ENCODE assay signal across 1 cellular context in the genomic region with DNA sequence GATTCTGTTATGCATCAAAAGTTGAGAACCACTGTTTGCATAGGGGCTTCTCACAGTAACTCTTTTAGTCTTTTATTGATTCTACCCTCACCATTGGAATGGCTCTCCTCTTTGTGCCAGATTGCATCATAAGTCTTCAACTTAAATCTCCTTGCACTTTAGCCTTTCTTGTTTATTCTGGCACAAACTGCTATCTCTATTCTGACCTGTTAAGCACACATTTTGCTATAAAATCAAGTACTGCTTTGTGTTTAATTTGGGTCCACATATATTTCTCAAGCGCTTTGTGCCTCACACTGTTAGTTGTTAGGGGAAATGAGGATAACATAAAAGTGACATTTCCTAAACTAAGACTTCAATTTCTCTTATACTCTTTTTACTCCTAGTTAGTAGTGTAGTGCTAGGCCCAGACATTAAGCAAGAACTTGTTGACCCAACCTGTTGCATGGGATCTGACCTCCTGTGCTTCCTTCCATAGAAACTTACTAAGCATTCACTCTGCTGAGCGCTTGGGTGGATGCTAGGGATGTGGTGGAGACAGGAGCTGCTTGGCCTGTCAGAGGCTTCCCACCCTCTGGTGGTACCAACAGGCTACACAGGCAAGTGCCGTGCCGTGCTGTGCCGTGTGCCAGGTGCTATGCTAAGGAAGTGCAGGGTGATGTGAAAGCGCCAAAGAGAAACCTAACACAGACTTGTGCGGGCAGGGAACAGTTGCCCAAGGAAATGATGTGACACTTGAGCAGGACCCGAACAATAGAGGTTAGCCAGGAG.
TF ChIP-seq lines count a peak whose summit lies in the region.

No MANE protein-coding gene starts in this region.

TF ChIP-seq in HepG2, 621 proteins besides CTCF, POLR2A, EP300 and RAD21 (continued from another document and continues in another):
- TF ChIP-seq, protein P1, sequence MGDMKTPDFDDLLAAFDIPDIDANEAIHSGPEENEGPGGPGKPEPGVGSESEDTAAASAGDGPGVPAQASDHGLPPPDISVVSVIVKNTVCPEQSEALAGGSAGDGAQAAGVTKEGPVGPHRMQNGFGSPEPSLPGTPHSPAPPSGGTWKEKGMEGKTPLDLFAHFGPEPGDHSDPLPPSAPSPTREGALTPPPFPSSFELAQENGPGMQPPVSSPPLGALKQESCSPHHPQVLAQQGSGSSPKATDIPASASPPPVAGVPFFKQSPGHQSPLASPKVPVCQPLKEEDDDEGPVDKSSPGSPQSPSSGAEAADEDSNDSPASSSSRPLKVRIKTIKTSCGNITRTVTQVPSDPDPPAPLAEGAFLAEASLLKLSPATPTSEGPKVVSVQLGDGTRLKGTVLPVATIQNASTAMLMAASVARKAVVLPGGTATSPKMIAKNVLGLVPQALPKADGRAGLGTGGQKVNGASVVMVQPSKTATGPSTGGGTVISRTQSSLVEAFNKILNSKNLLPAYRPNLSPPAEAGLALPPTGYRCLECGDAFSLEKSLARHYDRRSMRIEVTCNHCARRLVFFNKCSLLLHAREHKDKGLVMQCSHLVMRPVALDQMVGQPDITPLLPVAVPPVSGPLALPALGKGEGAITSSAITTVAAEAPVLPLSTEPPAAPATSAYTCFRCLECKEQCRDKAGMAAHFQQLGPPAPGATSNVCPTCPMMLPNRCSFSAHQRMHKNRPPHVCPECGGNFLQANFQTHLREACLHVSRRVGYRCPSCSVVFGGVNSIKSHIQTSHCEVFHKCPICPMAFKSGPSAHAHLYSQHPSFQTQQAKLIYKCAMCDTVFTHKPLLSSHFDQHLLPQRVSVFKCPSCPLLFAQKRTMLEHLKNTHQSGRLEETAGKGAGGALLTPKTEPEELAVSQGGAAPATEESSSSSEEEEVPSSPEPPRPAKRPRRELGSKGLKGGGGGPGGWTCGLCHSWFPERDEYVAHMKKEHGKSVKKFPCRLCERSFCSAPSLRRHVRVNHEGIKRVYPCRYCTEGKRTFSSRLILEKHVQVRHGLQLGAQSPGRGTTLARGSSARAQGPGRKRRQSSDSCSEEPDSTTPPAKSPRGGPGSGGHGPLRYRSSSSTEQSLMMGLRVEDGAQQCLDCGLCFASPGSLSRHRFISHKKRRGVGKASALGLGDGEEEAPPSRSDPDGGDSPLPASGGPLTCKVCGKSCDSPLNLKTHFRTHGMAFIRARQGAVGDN (CRISPR knock-in tag; IDR thresholded peaks at IDR 0.05): peak; percentile 86
- TF ChIP-seq ELF3 (CRISPR knock-in tag; IDR thresholded peaks at IDR 0.05) (peak; percentile 61; the same call in 1 of the 2 replicates), TARDBP (CRISPR knock-in tag; IDR thresholded peaks at IDR 0.05) (no peak), CREB1 (IDR thresholded peaks at IDR 0.05) (no peak), CREB1 (CRISPR knock-in tag; IDR thresholded peaks at IDR 0.05) (peak; percentile 82), ZNF160 (CRISPR knock-in tag; IDR thresholded peaks at IDR 0.05) (no peak), PHF8 (CRISPR knock-in tag; IDR thresholded peaks at IDR 0.05) (no peak), KDM2A (CRISPR knock-in tag; IDR thresholded peaks at IDR 0.05; ENCODE audit: borderline replicate concordance, low read depth) (no peak), ZNF354B (CRISPR knock-in tag; IDR thresholded peaks at IDR 0.05) (no peak), ZNF543 (CRISPR knock-in tag; IDR thresholded peaks at IDR 0.05) (0 out of 2 replicates have a peak, but pooled peaks have one; percentile 52), NRL (CRISPR knock-in tag; IDR thresholded peaks at IDR 0.05; ENCODE audit: borderline replicate concordance) (0 out of 2 replicates have a peak, but pooled peaks have one; percentile 35), ISL2 (CRISPR knock-in tag; IDR thresholded peaks at IDR 0.05) (peak; percentile 98), ZNF614 (CRISPR knock-in tag; IDR thresholded peaks at IDR 0.05; ENCODE audit: borderline replicate concordance) (peak; percentile 69), SP140L (CRISPR knock-in tag; IDR thresholded peaks at IDR 0.05; ENCODE audit: borderline replicate concordance) (no peak), PHF5A (CRISPR knock-in tag; IDR thresholded peaks at IDR 0.05; ENCODE audit: low read depth, unreplicated experiment) (no peak), RXRB (CRISPR knock-in tag; IDR thresholded peaks at IDR 0.05; ENCODE audit: borderline replicate concordance) (peak; percentile 87), HNRNPH1 (optimal IDR thresholded peaks at IDR 0.05; ENCODE audit: low read depth, low read length) (no peak), NFATC3 (CRISPR knock-in tag; IDR thresholded peaks at IDR 0.05) (no peak), ZNF766 (CRISPR knock-in tag; IDR thresholded peaks at IDR 0.05; ENCODE audit: borderline replicate concordance) (no peak), FLYWCH1 (CRISPR knock-in tag; IDR thresholded peaks at IDR 0.05) (no peak), ZNF780A (CRISPR knock-in tag; IDR thresholded peaks at IDR 0.05) (0 out of 2 replicates have a peak, but pooled peaks have one; percentile 22), KLF6 (CRISPR knock-in tag; IDR thresholded peaks at IDR 0.05) (peak; percentile 41), ZFP36L2 (CRISPR knock-in tag; IDR thresholded peaks at IDR 0.05) (no peak), KDM5A (IDR thresholded peaks at IDR 0.05; ENCODE audit: borderline replicate concordance, low read length) (peak; percentile 53; the same call in 1 of the 2 replicates), NBN (conservative IDR thresholded peaks at IDR 0.05) (no peak), ZNF891 (CRISPR knock-in tag; IDR thresholded peaks at IDR 0.05) (no peak), KLF16 (CRISPR knock-in tag; IDR thresholded peaks at IDR 0.05) (peak in 1 of 2 experiments; percentile 90; a peak in 1 of 4 replicates), ZNF234 (CRISPR knock-in tag; conservative IDR thresholded peaks at IDR 0.05) (no peak)
- TF ChIP-seq, protein P2, sequence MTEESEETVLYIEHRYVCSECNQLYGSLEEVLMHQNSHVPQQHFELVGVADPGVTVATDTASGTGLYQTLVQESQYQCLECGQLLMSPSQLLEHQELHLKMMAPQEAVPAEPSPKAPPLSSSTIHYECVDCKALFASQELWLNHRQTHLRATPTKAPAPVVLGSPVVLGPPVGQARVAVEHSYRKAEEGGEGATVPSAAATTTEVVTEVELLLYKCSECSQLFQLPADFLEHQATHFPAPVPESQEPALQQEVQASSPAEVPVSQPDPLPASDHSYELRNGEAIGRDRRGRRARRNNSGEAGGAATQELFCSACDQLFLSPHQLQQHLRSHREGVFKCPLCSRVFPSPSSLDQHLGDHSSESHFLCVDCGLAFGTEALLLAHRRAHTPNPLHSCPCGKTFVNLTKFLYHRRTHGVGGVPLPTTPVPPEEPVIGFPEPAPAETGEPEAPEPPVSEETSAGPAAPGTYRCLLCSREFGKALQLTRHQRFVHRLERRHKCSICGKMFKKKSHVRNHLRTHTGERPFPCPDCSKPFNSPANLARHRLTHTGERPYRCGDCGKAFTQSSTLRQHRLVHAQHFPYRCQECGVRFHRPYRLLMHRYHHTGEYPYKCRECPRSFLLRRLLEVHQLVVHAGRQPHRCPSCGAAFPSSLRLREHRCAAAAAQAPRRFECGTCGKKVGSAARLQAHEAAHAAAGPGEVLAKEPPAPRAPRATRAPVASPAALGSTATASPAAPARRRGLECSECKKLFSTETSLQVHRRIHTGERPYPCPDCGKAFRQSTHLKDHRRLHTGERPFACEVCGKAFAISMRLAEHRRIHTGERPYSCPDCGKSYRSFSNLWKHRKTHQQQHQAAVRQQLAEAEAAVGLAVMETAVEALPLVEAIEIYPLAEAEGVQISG (CRISPR knock-in tag; IDR thresholded peaks at IDR 0.05): no peak
- TF ChIP-seq, protein P3, sequence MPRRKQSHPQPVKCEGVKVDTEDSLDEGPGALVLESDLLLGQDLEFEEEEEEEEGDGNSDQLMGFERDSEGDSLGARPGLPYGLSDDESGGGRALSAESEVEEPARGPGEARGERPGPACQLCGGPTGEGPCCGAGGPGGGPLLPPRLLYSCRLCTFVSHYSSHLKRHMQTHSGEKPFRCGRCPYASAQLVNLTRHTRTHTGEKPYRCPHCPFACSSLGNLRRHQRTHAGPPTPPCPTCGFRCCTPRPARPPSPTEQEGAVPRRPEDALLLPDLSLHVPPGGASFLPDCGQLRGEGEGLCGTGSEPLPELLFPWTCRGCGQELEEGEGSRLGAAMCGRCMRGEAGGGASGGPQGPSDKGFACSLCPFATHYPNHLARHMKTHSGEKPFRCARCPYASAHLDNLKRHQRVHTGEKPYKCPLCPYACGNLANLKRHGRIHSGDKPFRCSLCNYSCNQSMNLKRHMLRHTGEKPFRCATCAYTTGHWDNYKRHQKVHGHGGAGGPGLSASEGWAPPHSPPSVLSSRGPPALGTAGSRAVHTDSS (CRISPR knock-in tag; conservative IDR thresholded peaks at IDR 0.05): no peak
- TF ChIP-seq, protein P4, sequence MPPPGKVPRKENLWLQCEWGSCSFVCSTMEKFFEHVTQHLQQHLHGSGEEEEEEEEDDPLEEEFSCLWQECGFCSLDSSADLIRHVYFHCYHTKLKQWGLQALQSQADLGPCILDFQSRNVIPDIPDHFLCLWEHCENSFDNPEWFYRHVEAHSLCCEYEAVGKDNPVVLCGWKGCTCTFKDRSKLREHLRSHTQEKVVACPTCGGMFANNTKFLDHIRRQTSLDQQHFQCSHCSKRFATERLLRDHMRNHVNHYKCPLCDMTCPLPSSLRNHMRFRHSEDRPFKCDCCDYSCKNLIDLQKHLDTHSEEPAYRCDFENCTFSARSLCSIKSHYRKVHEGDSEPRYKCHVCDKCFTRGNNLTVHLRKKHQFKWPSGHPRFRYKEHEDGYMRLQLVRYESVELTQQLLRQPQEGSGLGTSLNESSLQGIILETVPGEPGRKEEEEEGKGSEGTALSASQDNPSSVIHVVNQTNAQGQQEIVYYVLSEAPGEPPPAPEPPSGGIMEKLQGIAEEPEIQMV (CRISPR knock-in tag; IDR thresholded peaks at IDR 0.05; ENCODE audit: low read depth): no peak
- TF ChIP-seq, protein P5, sequence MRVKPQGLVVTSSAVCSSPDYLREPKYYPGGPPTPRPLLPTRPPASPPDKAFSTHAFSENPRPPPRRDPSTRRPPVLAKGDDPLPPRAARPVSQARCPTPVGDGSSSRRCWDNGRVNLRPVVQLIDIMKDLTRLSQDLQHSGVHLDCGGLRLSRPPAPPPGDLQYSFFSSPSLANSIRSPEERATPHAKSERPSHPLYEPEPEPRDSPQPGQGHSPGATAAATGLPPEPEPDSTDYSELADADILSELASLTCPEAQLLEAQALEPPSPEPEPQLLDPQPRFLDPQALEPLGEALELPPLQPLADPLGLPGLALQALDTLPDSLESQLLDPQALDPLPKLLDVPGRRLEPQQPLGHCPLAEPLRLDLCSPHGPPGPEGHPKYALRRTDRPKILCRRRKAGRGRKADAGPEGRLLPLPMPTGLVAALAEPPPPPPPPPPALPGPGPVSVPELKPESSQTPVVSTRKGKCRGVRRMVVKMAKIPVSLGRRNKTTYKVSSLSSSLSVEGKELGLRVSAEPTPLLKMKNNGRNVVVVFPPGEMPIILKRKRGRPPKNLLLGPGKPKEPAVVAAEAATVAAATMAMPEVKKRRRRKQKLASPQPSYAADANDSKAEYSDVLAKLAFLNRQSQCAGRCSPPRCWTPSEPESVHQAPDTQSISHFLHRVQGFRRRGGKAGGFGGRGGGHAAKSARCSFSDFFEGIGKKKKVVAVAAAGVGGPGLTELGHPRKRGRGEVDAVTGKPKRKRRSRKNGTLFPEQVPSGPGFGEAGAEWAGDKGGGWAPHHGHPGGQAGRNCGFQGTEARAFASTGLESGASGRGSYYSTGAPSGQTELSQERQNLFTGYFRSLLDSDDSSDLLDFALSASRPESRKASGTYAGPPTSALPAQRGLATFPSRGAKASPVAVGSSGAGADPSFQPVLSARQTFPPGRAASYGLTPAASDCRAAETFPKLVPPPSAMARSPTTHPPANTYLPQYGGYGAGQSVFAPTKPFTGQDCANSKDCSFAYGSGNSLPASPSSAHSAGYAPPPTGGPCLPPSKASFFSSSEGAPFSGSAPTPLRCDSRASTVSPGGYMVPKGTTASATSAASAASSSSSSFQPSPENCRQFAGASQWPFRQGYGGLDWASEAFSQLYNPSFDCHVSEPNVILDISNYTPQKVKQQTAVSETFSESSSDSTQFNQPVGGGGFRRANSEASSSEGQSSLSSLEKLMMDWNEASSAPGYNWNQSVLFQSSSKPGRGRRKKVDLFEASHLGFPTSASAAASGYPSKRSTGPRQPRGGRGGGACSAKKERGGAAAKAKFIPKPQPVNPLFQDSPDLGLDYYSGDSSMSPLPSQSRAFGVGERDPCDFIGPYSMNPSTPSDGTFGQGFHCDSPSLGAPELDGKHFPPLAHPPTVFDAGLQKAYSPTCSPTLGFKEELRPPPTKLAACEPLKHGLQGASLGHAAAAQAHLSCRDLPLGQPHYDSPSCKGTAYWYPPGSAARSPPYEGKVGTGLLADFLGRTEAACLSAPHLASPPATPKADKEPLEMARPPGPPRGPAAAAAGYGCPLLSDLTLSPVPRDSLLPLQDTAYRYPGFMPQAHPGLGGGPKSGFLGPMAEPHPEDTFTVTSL (CRISPR knock-in tag; IDR thresholded peaks at IDR 0.05; ENCODE audit: borderline replicate concordance): peak; percentile 87; the same call in 1 of the 2 replicates
- TF ChIP-seq, protein P6, sequence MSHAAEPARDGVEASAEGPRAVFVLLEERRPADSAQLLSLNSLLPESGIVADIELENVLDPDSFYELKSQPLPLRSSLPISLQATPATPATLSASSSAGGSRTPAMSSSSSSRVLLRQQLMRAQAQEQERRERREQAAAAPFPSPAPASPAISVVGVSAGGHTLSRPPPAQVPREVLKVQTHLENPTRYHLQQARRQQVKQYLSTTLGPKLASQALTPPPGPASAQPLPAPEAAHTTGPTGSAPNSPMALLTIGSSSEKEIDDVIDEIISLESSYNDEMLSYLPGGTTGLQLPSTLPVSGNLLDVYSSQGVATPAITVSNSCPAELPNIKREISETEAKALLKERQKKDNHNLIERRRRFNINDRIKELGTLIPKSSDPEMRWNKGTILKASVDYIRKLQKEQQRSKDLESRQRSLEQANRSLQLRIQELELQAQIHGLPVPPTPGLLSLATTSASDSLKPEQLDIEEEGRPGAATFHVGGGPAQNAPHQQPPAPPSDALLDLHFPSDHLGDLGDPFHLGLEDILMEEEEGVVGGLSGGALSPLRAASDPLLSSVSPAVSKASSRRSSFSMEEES (CRISPR knock-in tag; IDR thresholded peaks at IDR 0.05): no peak
- TF ChIP-seq, protein P7, sequence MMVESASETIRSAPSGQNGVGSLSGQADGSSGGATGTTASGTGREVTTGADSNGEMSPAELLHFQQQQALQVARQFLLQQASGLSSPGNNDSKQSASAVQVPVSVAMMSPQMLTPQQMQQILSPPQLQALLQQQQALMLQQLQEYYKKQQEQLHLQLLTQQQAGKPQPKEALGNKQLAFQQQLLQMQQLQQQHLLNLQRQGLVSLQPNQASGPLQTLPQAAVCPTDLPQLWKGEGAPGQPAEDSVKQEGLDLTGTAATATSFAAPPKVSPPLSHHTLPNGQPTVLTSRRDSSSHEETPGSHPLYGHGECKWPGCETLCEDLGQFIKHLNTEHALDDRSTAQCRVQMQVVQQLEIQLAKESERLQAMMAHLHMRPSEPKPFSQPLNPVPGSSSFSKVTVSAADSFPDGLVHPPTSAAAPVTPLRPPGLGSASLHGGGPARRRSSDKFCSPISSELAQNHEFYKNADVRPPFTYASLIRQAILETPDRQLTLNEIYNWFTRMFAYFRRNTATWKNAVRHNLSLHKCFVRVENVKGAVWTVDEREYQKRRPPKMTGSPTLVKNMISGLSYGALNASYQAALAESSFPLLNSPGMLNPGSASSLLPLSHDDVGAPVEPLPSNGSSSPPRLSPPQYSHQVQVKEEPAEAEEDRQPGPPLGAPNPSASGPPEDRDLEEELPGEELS (CRISPR knock-in tag; IDR thresholded peaks at IDR 0.05): peak; percentile 89
